11 cellular contexts compared by ENCODE assay signal in the genomic region with DNA sequence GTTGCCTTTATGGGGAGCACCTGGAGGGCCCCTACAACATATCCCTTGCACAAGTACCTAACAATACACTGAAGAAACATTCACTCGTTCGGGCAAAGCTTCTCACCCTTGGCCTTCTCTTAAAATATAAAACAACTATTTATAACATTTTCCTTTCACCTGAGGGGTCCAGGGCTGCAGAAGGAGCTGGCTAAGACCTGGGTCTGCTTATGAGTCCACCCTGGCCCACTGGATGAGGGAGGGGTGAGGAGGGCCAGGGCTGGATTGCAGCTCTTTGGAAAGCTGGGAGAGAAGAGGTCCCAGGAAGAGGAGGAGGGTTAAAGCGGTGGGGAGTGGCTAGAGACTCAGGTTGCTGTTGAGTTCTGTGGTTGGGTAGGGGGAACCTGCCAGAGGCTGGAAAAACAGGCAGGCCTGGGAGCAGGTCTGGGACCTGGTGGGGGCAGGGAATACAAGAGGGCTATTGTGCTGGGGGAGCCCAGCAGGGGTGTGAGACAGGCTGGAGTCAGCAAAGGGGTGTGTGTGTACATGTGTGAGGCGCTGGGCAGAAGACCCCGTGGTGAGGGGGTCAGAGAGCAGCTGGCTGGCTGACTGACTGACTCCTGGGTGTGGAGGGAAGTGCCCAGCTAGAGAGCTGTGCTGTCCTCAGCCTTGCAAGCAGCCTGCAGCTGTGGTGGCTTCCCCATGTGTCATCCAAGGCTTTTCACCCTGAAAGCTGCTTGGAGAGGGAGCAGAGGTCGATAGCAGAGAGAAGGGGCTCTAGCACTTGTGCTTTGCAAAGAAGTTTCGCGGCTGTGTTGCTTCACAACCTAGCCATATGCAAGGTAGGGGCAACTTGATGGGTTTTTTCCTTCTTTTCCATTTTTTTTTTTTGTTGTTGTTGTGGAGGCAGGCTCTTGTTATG. TPM values are rescaled to one million over a fixed set of nuclear protein-coding genes. Genes with fewer than 3 reads are reported as not detected.
DNase-seq lines count a peak whose midpoint lies in the region; ATAC-seq, FAIRE-seq and TF ChIP-seq lines count a peak whose summit lies in the region.
"Had no signal": no experiment of that assay in that cellular context is flagged by ENCODE, and none has a peak within 500 bp of the region (broad histone marks: within the 10 kb centered on the region; RNA-seq: fewer than 3 reads in every experiment).

No MANE protein-coding gene starts in this region.

- no peak overlapping the region for H3K4me2 ChIP-seq in GM12878 (ENCODE audit: control insufficient read depth, insufficient read depth)
- no peak overlapping the region for H3K4me2 ChIP-seq in mesenchymal stem cell (ENCODE audit: low read length, poor library complexity, severe bottlenecking)

- RAD21 ChIA-PET in GM12878 (lab: Charles Lee; ENCODE audit: unreplicated experiment), result interaction anchor here (1.0 kb wide), 1 partner anchor 196 kb away, joined by 3 read pairs; no protein-coding TSS in a partner anchor

- no peak overlapping the region for H3K14ac ChIP-seq in mesenchymal stem cell (ENCODE audit: low read length in 2 of 2)

- no peak for DNase-seq in AG04450 (ENCODE audit: low read depth, low spot score)
- no peak for DNase-seq in GM12878 (ENCODE audit: low read depth, low spot score)
- peak; percentile 47 for DNase-seq in mesenchymal stem cell
- no peak for DNase-seq in C1 segment of cervical spinal cord (lab: John Stamatoyannopoulos, UW)
- no peak for DNase-seq in adrenal gland
- DNase-seq in ureter (ENCODE audit: low spot score), result no peak
- DNase-seq: hypothalamus, NCI-H2081, sigmoid colon had no signal

- no TSS peak for BruUV-seq in GM12878 (replicated peaks; lab: Mats Ljungman, UMichigan)

- H3K23ac ChIP-seq in mesenchymal stem cell (ENCODE audit: low read length in 2 of 2), result no peak overlapping the region

- H2BK15ac ChIP-seq in mesenchymal stem cell (ENCODE audit: low read depth, poor library complexity, severe bottlenecking), result no peak overlapping the region

- in situ Hi-C loops in GM12878 (cut with MboI), result no loop called here

- H2AFZ ChIP-seq in GM12878 (ENCODE audit: control insufficient read depth, low read depth, low read length), result no peak overlapping the region
- no peak overlapping the region for H2AFZ ChIP-seq in mesenchymal stem cell (ENCODE audit: low read depth, low read length)

- TF ChIP-seq RAD21 in GM12878 (IDR thresholded peaks at IDR 0.05; ENCODE audit: insufficient read depth, low read depth, low read length), result no peak

- no peak for TF ChIP-seq CTCF in AG04450 (IDR thresholded peaks at IDR 0.05; ENCODE audit: low read depth, low read length)
- no peak for TF ChIP-seq CTCF in GM12878 (IDR thresholded peaks at IDR 0.05 in 2 of 3, conservative IDR thresholded peaks at IDR 0.05 in 1 of 3; ENCODE audit: control insufficient read depth in 2 of 3, extremely low read depth in 1 of 3, insufficient read depth in 1 of 3, low read depth in 3 of 3, low read length in 3 of 3)
- TF ChIP-seq CTCF in adrenal gland (IDR thresholded peaks at IDR 0.05), result no peak

- no peak overlapping the region for H4K91ac ChIP-seq in mesenchymal stem cell (ENCODE audit: low read length)

- FAIRE-seq in GM12878 (lab: Jason Lieb, UNC), result no peak

- no peak overlapping the region for H2AK5ac ChIP-seq in mesenchymal stem cell (ENCODE audit: low read length, severe bottlenecking)

- H3K9ac ChIP-seq in HUES48 (ENCODE audit: low read depth, low read length) (0 out of 2 replicates have a peak overlapping the region, but pooled peaks have one; percentile 7), GM12878 (ENCODE audit: control insufficient read depth, insufficient read depth, low read length) (no peak overlapping the region), mesenchymal stem cell (ENCODE audit: low read length) (peak overlapping the region; percentile 37)

- peaks cover 9% of the 10 kb centered on the region for H3K79me1 ChIP-seq in mesenchymal stem cell (replicated peaks; ENCODE audit: low read length, poor library complexity, severe bottlenecking)

- intact Hi-C loops in GM12878 (cut with micrococcal nuclease; ENCODE audit: unreplicated experiment) (no loop called here), adrenal gland (cut with DNase I) (no loop called here)

- TF ChIP-seq POLR2A in GM12878 (IDR thresholded peaks at IDR 0.05; ENCODE audit: low read depth, low read length) (peak; percentile 37; the same call in 1 of the 2 replicates), adrenal gland (IDR thresholded peaks at IDR 0.05) (no peak)

- H3K27ac ChIP-seq in AG04450 (ENCODE audit: low read depth, low read length) (peak overlapping the region; percentile 31), HUES48 (ENCODE audit: low read depth, low read length) (peak overlapping the region; percentile 80), GM12878 (ENCODE audit: control insufficient read depth, insufficient read depth) (no peak overlapping the region), mesenchymal stem cell (ENCODE audit: low read length, poor library complexity, severe bottlenecking) (peak overlapping the region; percentile 31), adrenal gland (no peak overlapping the region)
- H3K27ac ChIP-seq: sigmoid colon had no signal

- no peaks in the 10 kb centered on the region for H4K20me1 ChIP-seq in GM12878 (ENCODE audit: control insufficient read depth, insufficient read depth)

- no peak overlapping the region for H2BK12ac ChIP-seq in mesenchymal stem cell (ENCODE audit: low read length in 2 of 2)

- H2BK5ac ChIP-seq in mesenchymal stem cell (ENCODE audit: low read depth, low read length, poor library complexity, severe bottlenecking), result no peak overlapping the region

- H3K27me3 ChIP-seq in AG04450 (ENCODE audit: control insufficient read depth, insufficient read depth, low read length), result no peaks in the 10 kb centered on the region
- H3K27me3 ChIP-seq in HUES48 (ENCODE audit: control insufficient read depth, insufficient read depth, low read length), result no peaks in the 10 kb centered on the region
- no peaks in the 10 kb centered on the region for H3K27me3 ChIP-seq in GM12878 (replicated peaks in 1 of 2; ENCODE audit: control insufficient read depth in 2 of 2, insufficient read depth in 2 of 2, low read length in 1 of 2)
- H3K27me3 ChIP-seq in mesenchymal stem cell (ENCODE audit: control insufficient read depth in 1 of 2, insufficient read depth in 1 of 2, low read length in 2 of 2), result no peaks in the 10 kb centered on the region
- no peaks in the 10 kb centered on the region for H3K27me3 ChIP-seq in adrenal gland
- H3K27me3 ChIP-seq: sigmoid colon had no signal

- SMC1A ChIA-PET in GM12878 (lab: Charles Lee; ENCODE audit: uncharacterized antibody, unreplicated experiment), result no interaction called here

- 93% methylated on average over 7 of the region's 8 CpGs for WGBS in GM12878 (ENCODE audit: insufficient coverage, insufficient replicate concordance, low lambda C conversion rate, missing lambda C conversion rate)
- WGBS in mesenchymal stem cell, result 58% methylated on average over 8 of the region's 8 CpGs
- 72 to 82% (median 76%) methylated on average over 8 of the region's 8 CpGs for WGBS in adrenal gland, 4 donors

- H3K36me3 ChIP-seq in HUES48 (ENCODE audit: control insufficient read depth, insufficient read depth, low read length), result peaks cover 15% of the 10 kb centered on the region
- H3K36me3 ChIP-seq in GM12878 (ENCODE audit: control insufficient read depth in 2 of 2, insufficient read depth in 2 of 2, low read length in 1 of 2), result peaks cover 0 to 8% of the 10 kb centered on the region in 2 experiments; a peak in 3 of 4 replicates
- H3K36me3 ChIP-seq in mesenchymal stem cell (ENCODE audit: control insufficient read depth in 1 of 2, insufficient read depth in 2 of 2, low read depth in 1 of 2, low read length in 2 of 2), result peaks cover 17 to 27% of the 10 kb centered on the region in 2 experiments
- peaks cover 0 to 24% of the 10 kb centered on the region in 2 donors for H3K36me3 ChIP-seq in adrenal gland (replicated peaks in 1 of 2)

- no peak; the same call in 2 of the 3 replicates for ATAC-seq in GM12878
- ATAC-seq in GM21786 (IDR thresholded peaks at IDR 0.05; ENCODE audit: unreplicated experiment), result no peak

- H3K4me1 ChIP-seq in HUES48 (ENCODE audit: control insufficient read depth, insufficient read depth, low read length) (peaks cover 12% of the 10 kb centered on the region), GM12878 (ENCODE audit: control insufficient read depth, insufficient read depth, low read length) (no peaks in the 10 kb centered on the region; the same call in 1 of the 2 replicates), mesenchymal stem cell (ENCODE audit: control insufficient read depth, insufficient read depth, low read depth, low read length) (peaks cover 26% of the 10 kb centered on the region), adrenal gland (replicated peaks in 1 of 2) (peaks cover 0 to 4% of the 10 kb centered on the region in 2 donors)
- H3K4me1 ChIP-seq: sigmoid colon had no signal

- no peak overlapping the region for H2BK120ac ChIP-seq in mesenchymal stem cell (ENCODE audit: low read depth, low read length)

- H3K4me3 ChIP-seq in AG04450 (ENCODE audit: low read depth, low read length) (no peak overlapping the region), HUES48 (ENCODE audit: low read depth, low read length) (no peak overlapping the region), GM12878 (no peak overlapping the region), mesenchymal stem cell (ENCODE audit: insufficient read depth in 1 of 2, low read depth in 1 of 2, low read length in 2 of 2) (no peak overlapping the region), adrenal gland (no peak overlapping the region)
- H3K4me3 ChIP-seq: sigmoid colon had no signal

- H3K9me3 ChIP-seq in AG04450 (ENCODE audit: control insufficient read depth, insufficient read depth, low read length) (no peaks in the 10 kb centered on the region), HUES48 (ENCODE audit: control insufficient read depth, insufficient read depth, low read length) (no peaks in the 10 kb centered on the region), GM12878 (replicated peaks; ENCODE audit: control insufficient read depth, insufficient read depth, low read length) (no peaks in the 10 kb centered on the region), mesenchymal stem cell (ENCODE audit: control insufficient read depth, low read length) (no peaks in the 10 kb centered on the region), adrenal gland (replicated peaks in 1 of 3) (no peaks in the 10 kb centered on the region)
- H3K9me3 ChIP-seq: sigmoid colon had no signal

- TF ChIP-seq EP300 in GM12878 (IDR thresholded peaks at IDR 0.05; ENCODE audit: borderline replicate concordance in 1 of 2, control insufficient read depth in 1 of 2, low read depth in 2 of 2, low read length in 2 of 2), result no peak

- no peak overlapping the region for H3K18ac ChIP-seq in mesenchymal stem cell (ENCODE audit: low read depth in 1 of 2, low read length in 2 of 2)

- no peaks in the 10 kb centered on the region; the same call in 1 of the 2 replicates for H3K79me2 ChIP-seq in GM12878 (ENCODE audit: control insufficient read depth, insufficient read depth, low read length)

- H3K4ac ChIP-seq in mesenchymal stem cell (ENCODE audit: low read depth in 1 of 2, low read length in 2 of 2), result no peak overlapping the region

- CTCF ChIA-PET in AG04450 (lab: Charles Lee), result no interaction called here
- CTCF ChIA-PET in GM12878 (lab: Yijun Ruan, JAX), result no interaction called here

- peak overlapping the region; percentile 9 for H4K8ac ChIP-seq in mesenchymal stem cell (ENCODE audit: low read length)

- POLR2A ChIA-PET in AG04450 (lab: Yijun Ruan, JAX), result no interaction called here
- POLR2A ChIA-PET in GM12878 (lab: Charles Lee), result interaction anchor here (0.6 kb wide), 2 partner anchors 167 to 1193 kb away, joined by 3 to 6 read pairs; no protein-coding TSS in a partner anchor

RNA-seq across cellular contexts. Expression of gene MRC2, which starts 10.2 kb away (rescaled TPM):
- 61.6 and 68.9 TPM in 2 replicates for polyA plus RNA-seq in AG04450 (2011; rRNA removed)
- 62.5 and 84.5 TPM in 2 replicates for polyA minus RNA-seq in AG04450 (2011; rRNA and poly(A)+ RNA removed)
- total RNA-seq in GM12878 (2013; cell fraction: nucleolus; rRNA removed), result 0.29 and 0.59 TPM in 2 replicates
- 0.33 and 0.96 TPM in 2 replicates for total RNA-seq in GM12878 (2014; rRNA removed)
- 0.18 and 0.23 TPM in 2 replicates for total RNA-seq in GM12878 (2014; rRNA removed; fragmentation: Illumina TruSeq; extraction: Trizol)
- total RNA-seq in GM12878 (2021), result 0.87 and 1.2 TPM in 2 replicates
- 0.72 TPM for polyA plus RNA-seq in GM12878 (2011; ENCODE audit: low read depth)
- 0.06 and 0.19 TPM in 2 replicates for polyA plus RNA-seq in GM12878 (2011; rRNA removed)
- polyA plus RNA-seq in GM12878 (2011; cell fraction: cytosol; rRNA removed), result 0.12 and 0.22 TPM in 2 replicates
- polyA plus RNA-seq in GM12878 (2011; cell fraction: nucleus; rRNA removed), result 1.3 and 1.8 TPM in 2 replicates
- 1.1 and 1.7 TPM in 2 replicates for polyA plus RNA-seq in GM12878 (2012)
- 0.29 TPM in 1 of 2 replicates, not detected in the other for polyA plus RNA-seq in GM12878 (2014; fragmentation: Illumina TruSeq; extraction: Trizol)
- polyA plus RNA-seq in GM12878 (2014; fragmentation: Nextera tagmentation; extraction: Ambion mirVana), result under 1 TPM in 1 of 2 experiments, not detected in 1; 0.04 TPM
- polyA plus RNA-seq in GM12878 (2014; rRNA removed), result 0.50 and 0.76 TPM in 2 replicates
- under 1 TPM; 0.30 to 0.46 TPM for polyA plus RNA-seq in GM12878 (2016; fragmentation: Nextera tagmentation; extraction: Ambion mirVana)
- polyA minus RNA-seq in GM12878 (2011; rRNA and poly(A)+ RNA removed), result 0.22 and 0.82 TPM in 2 replicates
- polyA minus RNA-seq in GM12878 (2011; cell fraction: cytosol; rRNA and poly(A)+ RNA removed), result 0.27 and 0.42 TPM in 2 replicates
- 0.36 and 0.86 TPM in 2 replicates for polyA minus RNA-seq in GM12878 (2011; cell fraction: nucleus; rRNA and poly(A)+ RNA removed)
- 173 TPM for polyA plus RNA-seq in mesenchymal stem cell (2013, experiment 1 of 2)
- polyA plus RNA-seq in mesenchymal stem cell (2013, experiment 2 of 2), result 168 TPM
- 10 to 100 TPM; 20.2 to 68.3 (median 46.4) TPM for total RNA-seq in adrenal gland
- 10 to 100 TPM in 2 of 3 donors, 1 to 10 TPM in 1; 5.2 to 41.3 (median 22.3) TPM for polyA plus RNA-seq in adrenal gland
- 40.0 TPM for total RNA-seq in ureter

Comparison
In these comparisons a context has a peak if more than half of its experiments do, and no peak if none do; other contexts are left out.
1. H3K27ac ChIP-seq: peak in AG04450 (single experiment), HUES48 (single experiment) and mesenchymal stem cell (single experiment); none in GM12878 (single experiment) and adrenal gland (0 of 5).
2. RNA of gene MRC2, which starts 10.2 kb away (total RNA-seq): 20.2 to 68.3 TPM in adrenal gland and 40.0 TPM in ureter (single experiment); 0.18 to 1.2 TPM in GM12878; every median in the first group is over 4 times any median in the second.